8 cellular contexts compared by ENCODE assay signal in the genomic region with DNA sequence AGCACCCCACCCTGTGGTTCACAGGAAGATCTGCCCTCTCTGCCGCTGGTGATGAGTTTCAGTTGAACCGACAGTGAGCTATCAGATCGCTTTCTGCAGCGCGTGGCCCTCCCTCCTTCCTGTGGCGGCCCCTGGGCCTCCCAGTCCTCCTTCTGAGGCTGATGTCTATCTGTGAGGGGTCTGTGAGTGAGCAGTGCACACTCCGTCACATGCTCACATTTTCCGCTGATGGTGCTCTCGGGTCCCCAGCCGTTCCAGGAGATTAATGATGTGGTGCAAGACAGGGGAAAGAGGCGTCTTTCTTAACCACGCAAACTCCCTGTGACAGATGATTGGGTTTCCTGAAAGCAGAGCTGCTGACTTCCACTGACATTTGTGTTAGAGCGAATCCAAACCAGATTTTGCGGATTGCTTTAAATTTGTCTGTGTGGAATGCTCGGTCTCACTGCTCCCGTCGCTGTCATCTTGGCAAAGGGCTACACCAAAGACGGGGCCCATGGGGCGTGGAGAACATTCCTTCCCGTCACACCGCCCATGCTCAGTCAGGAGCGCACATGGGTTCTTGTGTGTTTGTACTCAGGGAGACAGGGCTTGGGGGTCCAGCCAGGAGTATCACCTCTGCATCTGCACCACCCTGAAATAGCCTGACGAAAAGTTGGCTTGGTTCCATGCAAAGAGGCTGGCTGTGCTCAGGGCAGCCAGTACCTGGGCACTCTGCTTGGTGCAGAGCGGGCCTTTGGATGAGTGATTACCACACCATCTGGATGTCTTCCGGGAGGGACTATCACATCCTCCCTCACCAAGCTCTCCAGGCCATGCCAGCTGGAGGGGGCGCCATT.
DNase-seq lines count a peak whose midpoint lies in the region; ATAC-seq, FAIRE-seq and TF ChIP-seq lines count a peak whose summit lies in the region.

No MANE protein-coding gene starts in this region.

- DNase-seq in GM12892 (ENCODE audit: insufficient read length): peak; percentile 53
- DNase-seq in Peyer's patch: peak in 1 of 3 donors; percentile 58
- DNase-seq in ACHN: no peak
- no peak for DNase-seq in iPS-NIHi11 (ENCODE audit: low spot score)

- no peaks in the 10 kb centered on the region for H3K36me3 ChIP-seq in Peyer's patch
- H3K36me3 ChIP-seq in parathyroid adenoma (ENCODE audit: control insufficient read depth, insufficient read depth, low read length): no peaks in the 10 kb centered on the region

- no peak overlapping the region for H3K9ac ChIP-seq in parathyroid adenoma

- peak overlapping the region; percentile 56 for H3K4me2 ChIP-seq in parathyroid adenoma (ENCODE audit: low read length)

- TF ChIP-seq CTCF in Peyer's patch (IDR thresholded peaks at IDR 0.05): no peak
- TF ChIP-seq CTCF in parathyroid adenoma (IDR thresholded peaks at IDR 0.05): no peak

- H3K4me1 ChIP-seq in Peyer's patch (peaks cover 0 to 8% (median 2%) of the 10 kb centered on the region in 4 donors), parathyroid adenoma (peaks cover 9% of the 10 kb centered on the region)

- H3K9me3 ChIP-seq in Peyer's patch (peaks cover 0 to 22% (median 7%) of the 10 kb centered on the region in 4 donors), parathyroid adenoma (ENCODE audit: control insufficient read depth, low read length) (no peaks in the 10 kb centered on the region)

- TF ChIP-seq POLR2A in GM12892 (IDR thresholded peaks at IDR 0.05; ENCODE audit: low read depth, low read length) (no peak), Peyer's patch (IDR thresholded peaks at IDR 0.05) (no peak)

- H3K27me3 ChIP-seq in Peyer's patch: no peaks in the 10 kb centered on the region
- H3K27me3 ChIP-seq in parathyroid adenoma (ENCODE audit: control insufficient read depth, insufficient read depth, low read length): no peaks in the 10 kb centered on the region

- no peaks in the 10 kb centered on the region for H3K79me2 ChIP-seq in parathyroid adenoma

- in situ Hi-C loops in ACHN (cut with HindIII; ENCODE audit: low pct_ligation_motif_present, low pct_unique_long_range_greater_than_20kb, low sequenced_read_pairs): no loop called here

- peak overlapping the region; percentile 83 for H2AFZ ChIP-seq in parathyroid adenoma

- H3K4me3 ChIP-seq in Peyer's patch (peak overlapping the region in 2 of 4 donors; percentile 8 to 13), parathyroid adenoma (ENCODE audit: low read depth, low read length) (peak overlapping the region; percentile 12)

- no peak for FAIRE-seq in GM12892 (lab: Jason Lieb, UNC)

- ATAC-seq in HG02623 (IDR thresholded peaks at IDR 0.05; ENCODE audit: unreplicated experiment) (peak; percentile 67), esophagus mucosa (peak; percentile 47), GM18873 (IDR thresholded peaks at IDR 0.05; ENCODE audit: low FRiP score, unreplicated experiment) (no peak)

- H3K27ac ChIP-seq in Peyer's patch: peak overlapping the region in 3 of 4 donors; percentile 18 to 57 (median 48)
- peak overlapping the region; percentile 2 for H3K27ac ChIP-seq in parathyroid adenoma
